In genomic region chr7:152913492-152913891, GRCh38 we compare ENCODE assay signal across 11 cellular contexts.
"Had no signal": no experiment of that assay in that cellular context is flagged by ENCODE, and none has a peak within 500 bp of the region (broad histone marks: within the 10 kb centered on the region; RNA-seq: fewer than 3 reads in every experiment).

No MANE protein-coding gene starts in this region.

- H3K36me3 ChIP-seq: HAP-1 had no signal

- H3K9ac ChIP-seq: GM23248 had no signal

- DNase-seq: GM23248, GOT3, H7, H9, HCEC 1CT, HFFc6 had no signal

- ATAC-seq: GM23338, HCT116 had no signal

- H3K4me2 ChIP-seq: GM23338 had no signal

- H3K9me3 ChIP-seq: HAP-1 had no signal

- H3K4me3 ChIP-seq: GM23248, GM23338, HAP-1 had no signal

- H3K27ac ChIP-seq: GM23248 had no signal

- H3K4me1 ChIP-seq: HAP-1 had no signal

- FAIRE-seq: H1, H54 had no signal

- H2AFZ ChIP-seq: GM23248, GM23338 had no signal
